ENCODE assay signal across 1 cellular context in genomic region chr9:77907581-77907980, GRCh38.
TF ChIP-seq lines count a peak whose summit lies in the region.

No MANE protein-coding gene starts in this region.

TF ChIP-seq in K562, 482 proteins besides CTCF, POLR2A, EP300 and RAD21 (continued from another document):
- TF ChIP-seq ZNF740 (CRISPR knock-in tag; IDR thresholded peaks at IDR 0.05) (no peak), ZNF740 (tag; IDR thresholded peaks at IDR 0.05) (no peak), JUND (IDR thresholded peaks at IDR 0.05; ENCODE audit: borderline replicate concordance, low read depth, low read length) (peak; percentile 28; the same call in 1 of the 2 replicates), JUND (tag; IDR thresholded peaks at IDR 0.05; ENCODE audit: borderline replicate concordance, low read depth, low read length) (peak; percentile 37; the same call in 2 of the 3 replicates)
